1 cellular context compared by ENCODE assay signal in the genomic region with DNA sequence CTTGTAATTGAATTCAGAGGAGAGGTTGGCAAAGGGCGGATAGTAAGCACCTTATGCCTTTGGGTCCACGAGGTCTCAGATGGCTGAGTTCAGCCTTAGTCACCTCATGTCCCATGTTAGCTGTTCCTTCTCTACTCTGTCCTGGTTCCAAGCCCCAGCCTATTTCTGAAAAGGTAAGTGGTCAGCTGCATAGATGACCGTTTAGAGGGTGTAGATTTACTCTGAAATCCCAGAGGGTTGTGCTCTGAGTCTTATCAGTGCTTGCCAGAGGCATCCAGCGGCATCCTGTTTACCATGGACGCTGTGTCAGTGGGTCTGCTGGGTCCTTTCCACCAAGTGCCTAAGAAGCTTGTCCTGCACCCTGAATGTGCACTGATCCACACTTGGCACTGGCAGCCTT.
A peak's percentile ranks its signal among the peaks of the same experiment; 100 is the strongest.
TF ChIP-seq lines count a peak whose summit lies in the region.

No MANE protein-coding gene starts in this region.

TF ChIP-seq in K562, 482 proteins besides CTCF, POLR2A, EP300 and RAD21 (continued from another document):
- no peak; the same call in 1 of the 2 replicates for TF ChIP-seq AFF4 (CRISPR knock-in tag; IDR thresholded peaks at IDR 0.05)
- TF ChIP-seq TAF1 (IDR thresholded peaks at IDR 0.05; ENCODE audit: control insufficient read depth, extremely low read depth, insufficient read depth, low read length, severe bottlenecking), result no peak
- TF ChIP-seq, protein P1, sequence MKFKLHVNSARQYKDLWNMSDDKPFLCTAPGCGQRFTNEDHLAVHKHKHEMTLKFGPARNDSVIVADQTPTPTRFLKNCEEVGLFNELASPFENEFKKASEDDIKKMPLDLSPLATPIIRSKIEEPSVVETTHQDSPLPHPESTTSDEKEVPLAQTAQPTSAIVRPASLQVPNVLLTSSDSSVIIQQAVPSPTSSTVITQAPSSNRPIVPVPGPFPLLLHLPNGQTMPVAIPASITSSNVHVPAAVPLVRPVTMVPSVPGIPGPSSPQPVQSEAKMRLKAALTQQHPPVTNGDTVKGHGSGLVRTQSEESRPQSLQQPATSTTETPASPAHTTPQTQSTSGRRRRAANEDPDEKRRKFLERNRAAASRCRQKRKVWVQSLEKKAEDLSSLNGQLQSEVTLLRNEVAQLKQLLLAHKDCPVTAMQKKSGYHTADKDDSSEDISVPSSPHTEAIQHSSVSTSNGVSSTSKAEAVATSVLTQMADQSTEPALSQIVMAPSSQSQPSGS (CRISPR knock-in tag; IDR thresholded peaks at IDR 0.05), result no peak
- no peak for TF ChIP-seq MTA1 (IDR thresholded peaks at IDR 0.05; ENCODE audit: borderline replicate concordance)
- no peak for TF ChIP-seq FOXO4 (CRISPR knock-in tag; IDR thresholded peaks at IDR 0.05)
- TF ChIP-seq, protein P2, sequence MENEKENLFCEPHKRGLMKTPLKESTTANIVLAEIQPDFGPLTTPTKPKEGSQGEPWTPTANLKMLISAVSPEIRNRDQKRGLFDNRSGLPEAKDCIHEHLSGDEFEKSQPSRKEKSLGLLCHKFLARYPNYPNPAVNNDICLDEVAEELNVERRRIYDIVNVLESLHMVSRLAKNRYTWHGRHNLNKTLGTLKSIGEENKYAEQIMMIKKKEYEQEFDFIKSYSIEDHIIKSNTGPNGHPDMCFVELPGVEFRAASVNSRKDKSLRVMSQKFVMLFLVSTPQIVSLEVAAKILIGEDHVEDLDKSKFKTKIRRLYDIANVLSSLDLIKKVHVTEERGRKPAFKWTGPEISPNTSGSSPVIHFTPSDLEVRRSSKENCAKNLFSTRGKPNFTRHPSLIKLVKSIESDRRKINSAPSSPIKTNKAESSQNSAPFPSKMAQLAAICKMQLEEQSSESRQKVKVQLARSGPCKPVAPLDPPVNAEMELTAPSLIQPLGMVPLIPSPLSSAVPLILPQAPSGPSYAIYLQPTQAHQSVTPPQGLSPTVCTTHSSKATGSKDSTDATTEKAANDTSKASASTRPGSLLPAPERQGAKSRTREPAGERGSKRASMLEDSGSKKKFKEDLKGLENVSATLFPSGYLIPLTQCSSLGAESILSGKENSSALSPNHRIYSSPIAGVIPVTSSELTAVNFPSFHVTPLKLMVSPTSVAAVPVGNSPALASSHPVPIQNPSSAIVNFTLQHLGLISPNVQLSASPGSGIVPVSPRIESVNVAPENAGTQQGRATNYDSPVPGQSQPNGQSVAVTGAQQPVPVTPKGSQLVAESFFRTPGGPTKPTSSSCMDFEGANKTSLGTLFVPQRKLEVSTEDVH (IDR thresholded peaks at IDR 0.05; ENCODE audit: low read depth, partially characterized antibody), result no peak
- TF ChIP-seq C11orf30 (IDR thresholded peaks at IDR 0.05; ENCODE audit: low read depth), result no peak
- TF ChIP-seq KHSRP (IDR thresholded peaks at IDR 0.05), result no peak
- TF ChIP-seq, protein P3, sequence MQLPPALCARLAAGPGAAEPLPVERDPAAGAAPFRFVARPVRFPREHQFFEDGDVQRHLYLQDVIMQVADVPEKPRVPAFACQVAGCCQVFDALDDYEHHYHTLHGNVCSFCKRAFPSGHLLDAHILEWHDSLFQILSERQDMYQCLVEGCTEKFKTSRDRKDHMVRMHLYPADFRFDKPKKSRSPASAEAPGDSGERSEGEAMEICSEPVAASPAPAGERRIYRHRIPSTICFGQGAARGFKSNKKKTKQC (CRISPR knock-in tag; IDR thresholded peaks at IDR 0.05), result no peak
- peak; percentile 60; the same call in 1 of the 2 replicates for TF ChIP-seq ETV5 (CRISPR knock-in tag; IDR thresholded peaks at IDR 0.05; ENCODE audit: low read depth)
- TF ChIP-seq PHB2 (IDR thresholded peaks at IDR 0.05; ENCODE audit: low read depth), result no peak
- no peak for TF ChIP-seq SMC3 (conservative IDR thresholded peaks at IDR 0.05; ENCODE audit: insufficient read depth, low read depth, low read length)
- TF ChIP-seq, protein P4, sequence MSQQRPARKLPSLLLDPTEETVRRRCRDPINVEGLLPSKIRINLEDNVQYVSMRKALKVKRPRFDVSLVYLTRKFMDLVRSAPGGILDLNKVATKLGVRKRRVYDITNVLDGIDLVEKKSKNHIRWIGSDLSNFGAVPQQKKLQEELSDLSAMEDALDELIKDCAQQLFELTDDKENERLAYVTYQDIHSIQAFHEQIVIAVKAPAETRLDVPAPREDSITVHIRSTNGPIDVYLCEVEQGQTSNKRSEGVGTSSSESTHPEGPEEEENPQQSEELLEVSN (IDR thresholded peaks at IDR 0.05; ENCODE audit: borderline replicate concordance in 1 of 2, extremely low read depth in 1 of 2, insufficient read depth in 1 of 2, insufficient read length in 1 of 2, low read depth in 1 of 2, low read length in 1 of 2, poor library complexity in 1 of 2, severe bottlenecking in 1 of 2), result peak in 1 of 2 experiments; percentile 27
- peak; percentile 75 for TF ChIP-seq FOXK2 (conservative IDR thresholded peaks at IDR 0.05 in 1 of 2, IDR thresholded peaks at IDR 0.05 in 1 of 2; ENCODE audit: low read depth in 2 of 2)
- no peak for TF ChIP-seq SAFB (IDR thresholded peaks at IDR 0.05; ENCODE audit: borderline replicate concordance, low read depth, low read length)
- TF ChIP-seq ADNP (tag; IDR thresholded peaks at IDR 0.05), result no peak
- no peak for TF ChIP-seq SRSF7 (optimal IDR thresholded peaks at IDR 0.05; ENCODE audit: low read depth, low read length)
- TF ChIP-seq ZBTB11 (CRISPR knock-in tag; IDR thresholded peaks at IDR 0.05), result 0 out of 6 replicates have a peak, but pooled peaks of 1 of the 3 experiments have one; percentile 41
- no peak for TF ChIP-seq ZNF639 (CRISPR knock-in tag; conservative IDR thresholded peaks at IDR 0.05 in 1 of 2, IDR thresholded peaks at IDR 0.05 in 1 of 2)
- TF ChIP-seq MAX (CRISPR knock-in tag; IDR thresholded peaks at IDR 0.05), result no peak
- peak; percentile 56 for TF ChIP-seq CXXC5 (CRISPR knock-in tag; IDR thresholded peaks at IDR 0.05)
